ENCODE assay signal across 13 cellular contexts in the genomic region with DNA sequence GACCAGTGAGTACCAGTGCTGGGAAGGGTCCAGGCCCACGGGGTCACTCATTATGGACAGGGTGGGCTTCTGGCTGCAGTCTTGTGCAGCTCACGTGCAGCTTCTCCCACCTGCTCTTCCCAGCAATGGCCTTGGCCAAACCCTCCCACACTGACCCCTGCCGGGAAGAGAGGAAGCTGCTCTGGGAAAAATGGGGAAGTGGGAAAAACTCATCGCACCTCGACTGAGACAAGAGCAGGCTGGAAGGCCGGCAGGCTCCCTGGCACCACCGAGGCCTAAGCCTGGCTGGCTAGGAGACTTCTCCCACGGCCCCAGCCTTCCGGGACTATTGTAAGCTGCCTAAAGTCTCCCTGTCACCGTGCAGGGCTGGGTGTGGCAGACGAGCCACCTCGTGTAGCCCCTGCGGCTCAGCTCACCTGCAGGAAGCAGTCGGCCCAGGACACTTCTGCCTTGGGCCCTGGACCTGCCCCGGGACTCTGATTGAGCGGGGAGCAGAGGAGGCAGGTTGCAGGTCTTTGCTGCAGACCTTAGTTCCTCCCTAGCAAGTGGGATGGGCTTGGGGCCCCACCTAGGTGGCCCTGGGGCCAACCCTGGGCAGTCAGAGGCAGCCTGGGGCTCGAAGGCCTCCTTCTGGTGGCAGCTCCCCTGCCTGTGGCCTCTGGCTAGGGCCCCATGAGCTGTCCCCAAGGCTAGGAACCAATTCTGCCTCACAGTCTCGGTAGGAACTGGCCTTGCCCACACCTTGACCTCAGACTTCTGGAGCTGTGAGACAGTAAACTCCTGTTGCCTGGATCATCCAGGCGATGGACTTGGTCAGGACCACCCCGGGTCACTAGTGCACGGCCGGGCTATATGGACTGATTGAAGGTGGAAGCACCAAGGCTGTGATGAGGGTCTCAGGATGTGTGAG. TPM values are rescaled to one million over a fixed set of nuclear protein-coding genes. Genes with fewer than 3 reads are reported as not detected.
DNase-seq lines count a peak whose midpoint lies in the region; ATAC-seq, FAIRE-seq and TF ChIP-seq lines count a peak whose summit lies in the region.
"Had no signal": no experiment of that assay in that cellular context is flagged by ENCODE, and none has a peak within 500 bp of the region (broad histone marks: within the 10 kb centered on the region; RNA-seq: fewer than 3 reads in every experiment).

No MANE protein-coding gene starts in this region.

- H3K4me3 ChIP-seq in WI38 (ENCODE audit: low read depth, low read length) (no peak overlapping the region), testis (no peak overlapping the region)

- no peaks in the 10 kb centered on the region for H3K4me1 ChIP-seq in testis

- no peak for TF ChIP-seq POLR2A in testis (IDR thresholded peaks at IDR 0.05)
- TF ChIP-seq POLR2A in H54 (IDR thresholded peaks at IDR 0.05; ENCODE audit: low read depth, low read length): no peak

- no peaks in the 10 kb centered on the region for H3K4me1 Mint-ChIP-seq in glutamatergic neuron (ENCODE audit: low read depth, unreplicated experiment)
- H3K4me1 Mint-ChIP-seq: stimulated activated naive B cell treated with anti-CD40 and anti-IgM and Interleukin-4, amounts not matched to agents 10 μg/mL and 1 μg/mL and 100 μg/mL, for 72 hours had no signal

- 68 to 70% methylated on average over 7 to 22 of the region's 22 CpGs for WGBS in testis, 2 donors

- no peaks in the 10 kb centered on the region for H3K27me3 ChIP-seq in testis

- no peak for ATAC-seq in GM21526 (IDR thresholded peaks at IDR 0.05; ENCODE audit: low FRiP score, unreplicated experiment)
- ATAC-seq: stimulated activated naive B cell treated with anti-CD40 and anti-IgM and Interleukin-4, amounts not matched to agents 10 μg/mL and 1 μg/mL and 100 μg/mL, for 72 hours had no signal

- peaks cover 2% of the 10 kb centered on the region for H3K9me3 Mint-ChIP-seq in glutamatergic neuron (ENCODE audit: unreplicated experiment)
- H3K9me3 Mint-ChIP-seq: stimulated activated naive B cell treated with anti-CD40 and anti-IgM and Interleukin-4, amounts not matched to agents 10 μg/mL and 1 μg/mL and 100 μg/mL, for 72 hours had no signal

- no peak for FAIRE-seq in H54 (lab: Jason Lieb, UNC)

- no peak overlapping the region for H3K4me3 Mint-ChIP-seq in glutamatergic neuron (ENCODE audit: unreplicated experiment)
- H3K4me3 Mint-ChIP-seq: stimulated activated naive B cell treated with anti-CD40 and anti-IgM and Interleukin-4, amounts not matched to agents 10 μg/mL and 1 μg/mL and 100 μg/mL, for 72 hours had no signal

- intact Hi-C loops in testis (cut with DNase I; ENCODE audit: low total_unique reads): no loop called here

- DNase-seq in NCI-H524 (lab: John Stamatoyannopoulos, UW) (peak; percentile 14 to 23), NCI-H524 treated with DMSO at 0.1 percent for 48 hours (lab: John Stamatoyannopoulos, UW) (no peak), glutamatergic neuron (no peak), testis (no peak), H54 (ENCODE audit: insufficient read length, low spot score) (no peak), NCI-H1930 (lab: John Stamatoyannopoulos, UW) (no peak)
- DNase-seq: activated naive CD4-positive, alpha-beta T cell treated with Interleukin-2 at 50 U/mL for 16 hours; NCI-H2081; stimulated activated naive B cell treated with anti-CD40 and anti-IgM and Interleukin-4, amounts not matched to agents 10 μg/mL and 1 μg/mL and 100 μg/mL, for 72 hours had no signal

- no peaks in the 10 kb centered on the region for H3K36me3 ChIP-seq in testis (ENCODE audit: low read depth, missing control alignments)

- peaks cover 4% of the 10 kb centered on the region for H3K27me3 Mint-ChIP-seq in glutamatergic neuron (ENCODE audit: unreplicated experiment)

- TF ChIP-seq CTCF in WI38 (IDR thresholded peaks at IDR 0.05; ENCODE audit: low read depth, low read length) (peak; percentile 65), glutamatergic neuron (IDR thresholded peaks at IDR 0.05; ENCODE audit: partially characterized antibody, unreplicated experiment) (peak; percentile 8), testis (IDR thresholded peaks at IDR 0.05) (peak in 2 of 3 experiments; percentile 23 to 30)

- H3K9me3 ChIP-seq in testis: no peaks in the 10 kb centered on the region

- no peak overlapping the region for H3K27ac Mint-ChIP-seq in glutamatergic neuron (ENCODE audit: unreplicated experiment)
- H3K27ac Mint-ChIP-seq: stimulated activated naive B cell treated with anti-CD40 and anti-IgM and Interleukin-4, amounts not matched to agents 10 μg/mL and 1 μg/mL and 100 μg/mL, for 72 hours had no signal

- no peak overlapping the region for H3K27ac ChIP-seq in testis

- H3K36me3 Mint-ChIP-seq in glutamatergic neuron (ENCODE audit: unreplicated experiment): no peaks in the 10 kb centered on the region
- H3K36me3 Mint-ChIP-seq: stimulated activated naive B cell treated with anti-CD40 and anti-IgM and Interleukin-4, amounts not matched to agents 10 μg/mL and 1 μg/mL and 100 μg/mL, for 72 hours had no signal

RNA-seq across cellular contexts. Expression of a gene that starts 23.1 kb away (rescaled TPM):
- not detected for total RNA-seq in glutamatergic neuron (ENCODE audit: unreplicated experiment)
- total RNA-seq in testis: under 1 TPM in 1 of 2 donors, not detected in 1; 0.50 TPM
- not detected for polyA plus RNA-seq in testis (ENCODE audit: insufficient read depth, low read depth, low replicate concordance)
- total RNA-seq: renal cortical epithelial cell; T-helper 2 cell treated with Interferon-gamma antibody and Interleukin-4, amounts not matched to agents 100 ng/mL and 5 ng/mL, for 36 hours had no signal

RNA-seq across cellular contexts. Expression of a gene that starts 30.4 kb away (rescaled TPM):
- total RNA-seq in glutamatergic neuron (ENCODE audit: unreplicated experiment) (115 TPM), testis (10 to 100 TPM; 13.2 to 18.1 TPM)
- polyA plus RNA-seq in testis (ENCODE audit: insufficient read depth, low read depth, low replicate concordance): 8.9 TPM

RNA-seq across cellular contexts. Expression of a gene that starts 36.7 kb away (rescaled TPM):
- 1.0 TPM for total RNA-seq in glutamatergic neuron (ENCODE audit: unreplicated experiment)
- 1 to 10 TPM in 1 of 2 donors, under 1 TPM in 1; 0.93 to 1.0 TPM for total RNA-seq in testis
- 0.30 TPM for polyA plus RNA-seq in testis (ENCODE audit: insufficient read depth, low read depth, low replicate concordance)
- total RNA-seq: renal cortical epithelial cell; T-helper 2 cell treated with Interferon-gamma antibody and Interleukin-4, amounts not matched to agents 100 ng/mL and 5 ng/mL, for 36 hours had no signal

Comparison
In these comparisons a context has a peak if more than half of its experiments do, and no peak if none do; other contexts are left out.
1. DNase-seq: peak in NCI-H524 (2 of 2); none in NCI-H524 treated with DMSO at 0.1 percent for 48 hours (single experiment), glutamatergic neuron (single experiment), testis (single experiment), H54 (single experiment) and NCI-H1930 (0 of 2).
2. CTCF ChIP-seq: peak in every context shown above with its lines; median percentile 65 in WI38; 26 in testis; 8 in glutamatergic neuron.